In genomic region chr1:232978091-232978634, GRCh38 we compare ENCODE assay signal across 10 cellular contexts. TPM values are rescaled to one million over a fixed set of nuclear protein-coding genes. Genes with fewer than 3 reads are reported as not detected.
DNase-seq lines count a peak whose midpoint lies in the region; ATAC-seq and TF ChIP-seq lines count a peak whose summit lies in the region.
"Had no signal": no experiment of that assay in that cellular context is flagged by ENCODE, and none has a peak within 500 bp of the region (broad histone marks: within the 10 kb centered on the region; RNA-seq: fewer than 3 reads in every experiment).

No MANE protein-coding gene starts in this region.

- H3K9me3 Mint-ChIP-seq in T-helper 2 cell treated with Interferon-gamma antibody and Interleukin-4, amounts not matched to agents 5 μg/mL and 100 μg/mL, for 36 hours, result peaks cover 17% of the 10 kb centered on the region
- H3K9me3 Mint-ChIP-seq in Caco-2 (ENCODE audit: unreplicated experiment), result peaks cover 14% of the 10 kb centered on the region

- 52 to 68% methylated on average over 4 to 6 of the region's 8 CpGs for WGBS in gastroesophageal sphincter (ENCODE audit: low coverage in 1 of 2), 2 donors

- H3K4me1 ChIP-seq in BE2C, result peaks cover 32% of the 10 kb centered on the region
- peaks cover 4% of the 10 kb centered on the region for H3K4me1 ChIP-seq in foreskin keratinocyte
- no peaks in the 10 kb centered on the region for H3K4me1 ChIP-seq in Caco-2
- peaks cover 0 to 14% (median 0%) of the 10 kb centered on the region in 3 donors for H3K4me1 ChIP-seq in gastroesophageal sphincter

- intact Hi-C loops in Caco-2 (cut with micrococcal nuclease; ENCODE audit: unreplicated experiment), result no loop called here

- H3K27ac Mint-ChIP-seq in T-helper 2 cell treated with Interferon-gamma antibody and Interleukin-4, amounts not matched to agents 5 μg/mL and 100 μg/mL, for 36 hours, result peak overlapping the region; percentile 79
- no peak overlapping the region for H3K27ac Mint-ChIP-seq in Caco-2 (ENCODE audit: unreplicated experiment)

- peaks cover 26% of the 10 kb centered on the region for H3K4me1 Mint-ChIP-seq in T-helper 2 cell treated with Interferon-gamma antibody and Interleukin-4, amounts not matched to agents 5 μg/mL and 100 μg/mL, for 36 hours (ENCODE audit: low read depth)
- peaks cover 6% of the 10 kb centered on the region for H3K4me1 Mint-ChIP-seq in Caco-2 (ENCODE audit: low read depth, unreplicated experiment)

- no peak for TF ChIP-seq POLR2A in gastroesophageal sphincter (IDR thresholded peaks at IDR 0.05)

- H3K4me3 Mint-ChIP-seq in T-helper 2 cell treated with Interferon-gamma antibody and Interleukin-4, amounts not matched to agents 5 μg/mL and 100 μg/mL, for 36 hours, result peak overlapping the region; percentile 57
- H3K4me3 Mint-ChIP-seq in Caco-2 (ENCODE audit: unreplicated experiment), result no peak overlapping the region

- no TSS peak for BruUV-seq in Caco-2 (replicated peaks; lab: Mats Ljungman, UMichigan)

- peaks cover 28% of the 10 kb centered on the region for H3K36me3 ChIP-seq in BE2C
- no peaks in the 10 kb centered on the region for H3K36me3 ChIP-seq in Caco-2 (ENCODE audit: control insufficient read depth, insufficient read depth, low read length)
- peaks cover 0 to 43% of the 10 kb centered on the region in 2 donors for H3K36me3 ChIP-seq in gastroesophageal sphincter

- CTCF ChIA-PET in Caco-2 (lab: Charles Lee), result no interaction called here

- no peaks in the 10 kb centered on the region for H3K9me3 ChIP-seq in BE2C
- no peaks in the 10 kb centered on the region; the same call in 1 of the 2 replicates for H3K9me3 ChIP-seq in Caco-2
- no peaks in the 10 kb centered on the region for H3K9me3 ChIP-seq in gastroesophageal sphincter
- H3K9me3 ChIP-seq: gastrocnemius medialis had no signal

- POLR2A ChIA-PET in Caco-2 (lab: Charles Lee), result no interaction called here

- H3K27ac ChIP-seq in foreskin keratinocyte, result peak overlapping the region; percentile 25
- H3K27ac ChIP-seq in gastroesophageal sphincter, result no peak overlapping the region
- H3K27ac ChIP-seq: gastrocnemius medialis had no signal

- peak; percentile 63 for ATAC-seq in GM18868 (IDR thresholded peaks at IDR 0.05; ENCODE audit: unreplicated experiment)
- peak; percentile 25 for ATAC-seq in foreskin keratinocyte
- ATAC-seq in gastroesophageal sphincter, result no peak
- ATAC-seq: gastrocnemius medialis had no signal

- no peak overlapping the region for H3K4me3 ChIP-seq in BE2C (ENCODE audit: low read depth, low read length)
- no peak overlapping the region for H3K4me3 ChIP-seq in Caco-2 (ENCODE audit: low read depth, low read length)
- H3K4me3 ChIP-seq in gastroesophageal sphincter, result no peak overlapping the region
- H3K4me3 ChIP-seq: gastrocnemius medialis had no signal

- H3K36me3 Mint-ChIP-seq in T-helper 2 cell treated with Interferon-gamma antibody and Interleukin-4, amounts not matched to agents 5 μg/mL and 100 μg/mL, for 36 hours (ENCODE audit: low read depth), result peaks cover 52% of the 10 kb centered on the region
- peaks cover 18% of the 10 kb centered on the region for H3K36me3 Mint-ChIP-seq in Caco-2 (ENCODE audit: insufficient read depth, unreplicated experiment)

- no peaks in the 10 kb centered on the region for H3K27me3 Mint-ChIP-seq in T-helper 2 cell treated with Interferon-gamma antibody and Interleukin-4, amounts not matched to agents 5 μg/mL and 100 μg/mL, for 36 hours (ENCODE audit: low read depth)
- H3K27me3 Mint-ChIP-seq in Caco-2 (ENCODE audit: insufficient read depth, unreplicated experiment), result no peaks in the 10 kb centered on the region

- H3K27me3 ChIP-seq in BE2C (no peaks in the 10 kb centered on the region), foreskin keratinocyte (no peaks in the 10 kb centered on the region), Caco-2 (replicated peaks; ENCODE audit: control insufficient read depth, insufficient read depth, low read length) (no peaks in the 10 kb centered on the region), gastroesophageal sphincter (no peaks in the 10 kb centered on the region)
- H3K27me3 ChIP-seq: gastrocnemius medialis had no signal

- DNase-seq in BE2C (peak; percentile 57), foreskin keratinocyte (no peak), NCI-H510A (lab: John Stamatoyannopoulos, UW) (no peak), Caco-2 (no peak), NAMALWA (ENCODE audit: low spot score) (no peak)
- peak; percentile 11 for DNase-seq in T-helper 2 cell treated with Interferon-gamma antibody and Interleukin-4, amounts not matched to agents 5 μg/mL and 100 μg/mL, for 36 hours (ENCODE audit: low spot score)
- DNase-seq: DMS153, gastrocnemius medialis had no signal

- TF ChIP-seq CTCF in BE2C (IDR thresholded peaks at IDR 0.05; ENCODE audit: low read depth, low read length) (no peak), foreskin keratinocyte (conservative IDR thresholded peaks at IDR 0.05) (no peak), Caco-2 (IDR thresholded peaks at IDR 0.05; ENCODE audit: insufficient read depth in 1 of 2, low read depth in 1 of 2, low read length in 1 of 2, severe bottlenecking in 1 of 2, unreplicated experiment in 1 of 2) (no peak), gastroesophageal sphincter (IDR thresholded peaks at IDR 0.05) (no peak)

- no peak for TF ChIP-seq EP300 in gastroesophageal sphincter (IDR thresholded peaks at IDR 0.05)

RNA-seq across cellular contexts. Expression of gene NTPCR, which starts 27.8 kb away (rescaled TPM):
- 129 TPM for polyA plus RNA-seq in BE2C (2012; ENCODE audit: insufficient read depth, insufficient read length, low read depth)
- total RNA-seq in foreskin keratinocyte, result 36.3 and 48.3 TPM in 2 replicates
- polyA plus RNA-seq in foreskin keratinocyte, result 48.7 and 64.2 TPM in 2 replicates
- 46.5 and 49.1 TPM in 2 replicates for total RNA-seq in Caco-2 (2022)
- 10 to 100 TPM; 24.6 to 37.1 (median 28.4) TPM for total RNA-seq in gastroesophageal sphincter

Comparison
In these comparisons a context has a peak if more than half of its experiments do, and no peak if none do; other contexts are left out.
1. DNase-seq: peak in BE2C (single experiment) and T-helper 2 cell treated with Interferon-gamma antibody and Interleukin-4, amounts not matched to agents 5 μg/mL and 100 μg/mL, for 36 hours (single experiment); none in foreskin keratinocyte (0 of 2), NCI-H510A (single experiment), Caco-2 (0 of 2) and NAMALWA (single experiment).